ENCODE assay signal across 1 cellular context in genomic region chr7:140062528-140063299, GRCh38.
A peak's percentile ranks its signal among the peaks of the same experiment; 100 is the strongest.
TF ChIP-seq lines count a peak whose summit lies in the region.

TSS of gene PARP12 (minus strand) at chr7:140062951. CDS start at chr7:140062847, 104 bp downstream.

TF ChIP-seq in HEK293, 187 proteins besides CTCF, POLR2A, EP300 and RAD21 (continued from another document):
- TF ChIP-seq KLF17 (tag by site-specific recombination; IDR thresholded peaks at IDR 0.05) (0 out of 2 replicates have a peak, but pooled peaks have one; percentile 31), PATZ1 (tag by site-specific recombination; IDR thresholded peaks at IDR 0.05) (peak; percentile 65), ZBTB20 (tag by site-specific recombination; IDR thresholded peaks at IDR 0.05) (peak; percentile 42; the same call in 1 of the 2 replicates), ZNF561 (tag by site-specific recombination; IDR thresholded peaks at IDR 0.05; ENCODE audit: borderline replicate concordance) (peak; percentile 81; the same call in 1 of the 2 replicates), REST (tag by site-specific recombination; IDR thresholded peaks at IDR 0.05) (no peak), IKZF3 (tag by site-specific recombination; IDR thresholded peaks at IDR 0.05) (0 out of 2 replicates have a peak, but pooled peaks have one; percentile 34), ZFP37 (tag by site-specific recombination; IDR thresholded peaks at IDR 0.05) (no peak), ZNF2 (tag by site-specific recombination; IDR thresholded peaks at IDR 0.05) (no peak), ZNF48 (tag by site-specific recombination; IDR thresholded peaks at IDR 0.05) (no peak), ZBTB8A (tag by site-specific recombination; IDR thresholded peaks at IDR 0.05) (peak; percentile 89), SP7 (tag by site-specific recombination; IDR thresholded peaks at IDR 0.05) (peak; percentile 28), ZNF624 (tag by site-specific recombination; IDR thresholded peaks at IDR 0.05) (no peak), ZNF639 (tag by site-specific recombination; IDR thresholded peaks at IDR 0.05) (no peak), MYNN (tag by site-specific recombination; IDR thresholded peaks at IDR 0.05; ENCODE audit: borderline replicate concordance) (no peak), MZF1 (tag by site-specific recombination; IDR thresholded peaks at IDR 0.05; ENCODE audit: borderline replicate concordance) (no peak), ZNF19 (tag by site-specific recombination; IDR thresholded peaks at IDR 0.05; ENCODE audit: low read depth) (no peak), ZNF645 (tag by site-specific recombination; IDR thresholded peaks at IDR 0.05) (no peak), ZNF169 (tag by site-specific recombination; IDR thresholded peaks at IDR 0.05) (no peak), ZNF366 (tag by site-specific recombination; conservative IDR thresholded peaks at IDR 0.05) (no peak), ZNF423 (tag by site-specific recombination; IDR thresholded peaks at IDR 0.05) (no peak), HIC1 (tag by site-specific recombination; IDR thresholded peaks at IDR 0.05) (no peak)
